ENCODE assay signal across 14 cellular contexts in the genomic region with DNA sequence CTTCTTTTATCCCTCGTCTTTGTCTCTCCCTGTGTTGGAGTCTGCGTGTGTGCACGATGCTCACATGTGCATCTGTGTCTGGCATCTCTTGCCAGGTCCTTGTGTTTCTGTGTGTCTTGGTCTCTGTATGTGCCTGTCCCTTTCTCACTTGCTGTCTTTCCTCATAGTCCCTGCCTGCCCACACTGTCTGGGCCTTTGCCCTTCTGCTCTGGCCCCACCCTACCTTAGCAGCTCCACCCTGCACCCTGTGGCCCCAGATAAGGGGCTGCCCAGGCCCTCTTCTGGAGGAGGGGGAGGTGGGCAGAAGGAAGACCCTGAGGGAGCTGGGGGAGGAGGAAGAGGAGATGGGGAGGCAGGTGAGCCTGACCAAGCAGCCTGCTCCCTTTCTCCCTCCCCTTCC. TPM values are rescaled to one million over a fixed set of nuclear protein-coding genes. Genes with fewer than 3 reads are reported as not detected.
DNase-seq lines count a peak whose midpoint lies in the region; ATAC-seq and TF ChIP-seq lines count a peak whose summit lies in the region.
"Had no signal": no experiment of that assay in that cellular context is flagged by ENCODE, and none has a peak within 500 bp of the region (broad histone marks: within the 10 kb centered on the region; RNA-seq: fewer than 3 reads in every experiment).

No MANE protein-coding gene starts in this region.

- peaks cover 42 to 70% (median 47%) of the 10 kb centered on the region in 10 experiments for H3K4me1 ChIP-seq in BLaER1 treated with 17β-estradiol and CSF1 and Interleukin-3, amounts not matched to agents 10 nM and 100 nM
- H3K4me1 ChIP-seq: BE2C had no signal

- H3K9ac ChIP-seq in BLaER1 treated with 17β-estradiol and CSF1 and Interleukin-3, amounts not matched to agents 10 nM and 100 nM: peak overlapping the region; percentile 83 to 95 (median 90); a peak in 20 of 22 replicates

- no peak for TF ChIP-seq CTCF in nephron (IDR thresholded peaks at IDR 0.05; ENCODE audit: unreplicated experiment in 3 of 3)

- no peaks in the 10 kb centered on the region for H3K9me3 ChIP-seq in BLaER1 treated with 17β-estradiol and CSF1 and Interleukin-3, amounts not matched to agents 10 nM and 100 nM (replicated peaks in 1 of 11)
- H3K9me3 ChIP-seq: BE2C had no signal

- H3K36me3 ChIP-seq in BLaER1 treated with 17β-estradiol and CSF1 and Interleukin-3, amounts not matched to agents 10 nM and 100 nM: peaks cover 45 to 59% (median 56%) of the 10 kb centered on the region in 11 experiments

- H3K27ac ChIP-seq in BLaER1 treated with 17β-estradiol and CSF1 and Interleukin-3, amounts not matched to agents 10 nM and 100 nM: peak overlapping the region in 10 of 11 experiments; percentile 74 to 92 (median 87); a peak in 19 of 22 replicates

- no peaks in the 10 kb centered on the region for H3K27me3 ChIP-seq in BLaER1 treated with 17β-estradiol and CSF1 and Interleukin-3, amounts not matched to agents 10 nM and 100 nM
- H3K27me3 ChIP-seq: BE2C had no signal

- peak overlapping the region; percentile 93 to 100 (median 99); a peak in 20 of 22 replicates for H3K4me2 ChIP-seq in BLaER1 treated with 17β-estradiol and CSF1 and Interleukin-3, amounts not matched to agents 10 nM and 100 nM

- no peaks in the 10 kb centered on the region for H3K36me3 Mint-ChIP-seq in IgD-negative memory B cell
- H3K36me3 Mint-ChIP-seq in central memory CD8-positive, alpha-beta T cell (ENCODE audit: insufficient read depth): peaks cover 35% of the 10 kb centered on the region
- H3K36me3 Mint-ChIP-seq in nephron (ENCODE audit: low read depth): no peaks in the 10 kb centered on the region

- intact Hi-C loops in Right ventricle myocardium superior (cut with DNase I): no loop called here

- peaks cover 2% of the 10 kb centered on the region for H3K27me3 Mint-ChIP-seq in IgD-negative memory B cell
- H3K27me3 Mint-ChIP-seq in central memory CD8-positive, alpha-beta T cell: no peaks in the 10 kb centered on the region
- H3K27me3 Mint-ChIP-seq in nephron (ENCODE audit: low read depth): peaks cover 19% of the 10 kb centered on the region

- no peak for ATAC-seq in central memory CD8-positive, alpha-beta T cell (replicated peaks; ENCODE audit: extremely low read depth, poor library complexity, severe bottlenecking)
- ATAC-seq in GM18520 (IDR thresholded peaks at IDR 0.05; ENCODE audit: unreplicated experiment) (no peak), Right ventricle myocardium superior (ENCODE audit: poor library complexity) (no peak), GM19467 (IDR thresholded peaks at IDR 0.05; ENCODE audit: unreplicated experiment) (no peak)

- H3K9me3 Mint-ChIP-seq in IgD-negative memory B cell (no peaks in the 10 kb centered on the region), nephron (no peaks in the 10 kb centered on the region)
- no peaks in the 10 kb centered on the region for H3K9me3 Mint-ChIP-seq in central memory CD8-positive, alpha-beta T cell

- H3K4me3 Mint-ChIP-seq in IgD-negative memory B cell (peak overlapping the region in 3 of 4 donors; percentile 45 to 97 (median 68)), nephron (peak overlapping the region; percentile 58 to 78 (median 63))
- H3K4me3 Mint-ChIP-seq in central memory CD8-positive, alpha-beta T cell: peak overlapping the region; percentile 97

- peaks cover 10 to 73% (median 41%) of the 10 kb centered on the region in 11 experiments; a peak in 21 of 22 replicates for H4K20me1 ChIP-seq in BLaER1 treated with 17β-estradiol and CSF1 and Interleukin-3, amounts not matched to agents 10 nM and 100 nM

- DNase-seq in central memory CD8-positive, alpha-beta T cell (ENCODE audit: low spot score in 2 of 2): no peak
- DNase-seq in Right ventricle myocardium superior (no peak), NCI-H1105 treated with DMSO at 0.1 percent for 48 hours (lab: John Stamatoyannopoulos, UW) (no peak)
- DNase-seq: BE2C; central memory CD4-positive, alpha-beta T cell; GF-D8; NCI-H2171 treated with DMSO at 0.1 percent for 48 hours; OCI-M1; stimulated activated CD4-positive, alpha-beta T cell treated with anti-CD3 and anti-CD28 coated beads, Interleukin-15, amount 100 ng/mL, for 24 hours had no signal

- H3K27ac Mint-ChIP-seq in IgD-negative memory B cell (peak overlapping the region; percentile 92 to 99 (median 97)), nephron (peak overlapping the region; percentile 38 to 58 (median 48))
- H3K27ac Mint-ChIP-seq in central memory CD8-positive, alpha-beta T cell (ENCODE audit: low read depth): peak overlapping the region; percentile 39

- peak overlapping the region in 2 of 10 experiments; percentile 93; a peak in 3 of 20 replicates for H3K4me3 ChIP-seq in BLaER1 treated with 17β-estradiol and CSF1 and Interleukin-3, amounts not matched to agents 10 nM and 100 nM

- H3K4me1 Mint-ChIP-seq in IgD-negative memory B cell (peaks cover 10 to 32% (median 18%) of the 10 kb centered on the region in 3 donors), nephron (peaks cover 34% of the 10 kb centered on the region)
- peaks cover 59% of the 10 kb centered on the region for H3K4me1 Mint-ChIP-seq in central memory CD8-positive, alpha-beta T cell

RNA-seq across cellular contexts. Expression of gene EHBP1L1, which starts 2.8 kb away (rescaled TPM):
- 16.1 TPM for polyA plus RNA-seq in IgD-negative memory B cell
- 44.9 TPM for total RNA-seq in Right ventricle myocardium superior

RNA-seq across cellular contexts. Expression of gene FAM89B, which starts 6.3 kb away (rescaled TPM):
- 49.0 TPM for polyA plus RNA-seq in IgD-negative memory B cell
- total RNA-seq in Right ventricle myocardium superior: 36.1 TPM

RNA-seq across cellular contexts. Expression of gene ZNRD2, which starts 8.4 kb away (rescaled TPM):
- polyA plus RNA-seq in IgD-negative memory B cell: 86.4 TPM
- total RNA-seq in Right ventricle myocardium superior: 23.2 TPM

RNA-seq across cellular contexts. Expression of gene KCNK7, which starts 16.9 kb away (rescaled TPM):
- polyA plus RNA-seq in IgD-negative memory B cell: not detected
- total RNA-seq in Right ventricle myocardium superior: 0.81 TPM

RNA-seq across cellular contexts. Expression of gene LTBP3, which starts 20.5 kb away (rescaled TPM):
- polyA plus RNA-seq in IgD-negative memory B cell: 37.4 TPM
- 73.4 TPM for total RNA-seq in Right ventricle myocardium superior

Comparison
In these comparisons a context has a peak if more than half of its experiments do, and no peak if none do; other contexts are left out.
1. H3K27ac Mint-ChIP-seq: peak in every context shown above with its lines; median percentile 97 in IgD-negative memory B cell; 48 in nephron; 39 in central memory CD8-positive, alpha-beta T cell.